Comparison of ENCODE assay signal across 13 cellular contexts in the genomic region with DNA sequence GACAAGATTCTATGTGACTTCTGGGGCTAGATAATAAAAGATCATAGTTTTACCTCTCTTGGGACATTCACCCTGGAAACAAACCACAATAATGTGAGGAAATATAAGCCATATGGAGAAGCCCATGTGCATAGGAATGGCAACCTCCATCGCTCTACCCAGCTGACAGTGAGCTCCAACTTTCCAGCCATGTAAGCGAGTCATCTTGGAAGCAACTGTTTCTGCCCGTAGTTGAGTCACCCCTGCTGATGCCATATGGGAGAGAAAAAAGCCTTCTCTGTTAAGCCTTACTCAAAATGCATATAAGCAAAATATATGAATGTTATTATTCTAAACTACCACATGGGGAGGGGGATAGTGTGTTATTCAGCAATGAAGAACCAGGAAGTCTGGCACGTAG. TPM values are rescaled to one million over a fixed set of nuclear protein-coding genes. Genes with fewer than 3 reads are reported as not detected.
DNase-seq lines count a peak whose midpoint lies in the region; ATAC-seq, FAIRE-seq and TF ChIP-seq lines count a peak whose summit lies in the region.
"Had no signal": no experiment of that assay in that cellular context is flagged by ENCODE, and none has a peak within 500 bp of the region (broad histone marks: within the 10 kb centered on the region; RNA-seq: fewer than 3 reads in every experiment).

No MANE protein-coding gene starts in this region.

- no peak for ATAC-seq in effector memory CD8-positive, alpha-beta T cell (replicated peaks)
- no peak for ATAC-seq in HG02884 (IDR thresholded peaks at IDR 0.05; ENCODE audit: unreplicated experiment)
- no peak for ATAC-seq in HG03159 (IDR thresholded peaks at IDR 0.05; ENCODE audit: unreplicated experiment)

- H3K4me1 Mint-ChIP-seq in effector memory CD8-positive, alpha-beta T cell (ENCODE audit: low read depth in 2 of 2), result peaks cover 0 to 4% of the 10 kb centered on the region in 2 donors

- H3K9ac ChIP-seq in adipocyte (ENCODE audit: low read length), result no peak overlapping the region
- H3K9ac ChIP-seq in kidney (ENCODE audit: low read length in 2 of 2), result no peak overlapping the region

- no peak overlapping the region for H3K27ac Mint-ChIP-seq in effector memory CD8-positive, alpha-beta T cell
- H3K27ac Mint-ChIP-seq: activated T-helper 2 cell treated with anti-CD3 and anti-CD28 coated beads, Interferon-gamma antibody, Interleukin-2, Interleukin-4, amounts not matched to agents 10 μg/mL and 5 μg/mL and 100 μg/mL, durations not matched to agents 14 hours and 24 hours and 36 hours; IgD-negative memory B cell had no signal

- DNase-seq in COLO829 (ENCODE audit: low spot score) (peak; percentile 38), HK-2 (ENCODE audit: unreplicated experiment) (peak; percentile 16), adipocyte (ENCODE audit: low read depth) (peak; percentile 76), glomerular visceral epithelial cell (ENCODE audit: extremely low spot score) (peak; percentile 80), kidney (no peak)
- no peak for DNase-seq in effector memory CD8-positive, alpha-beta T cell
- DNase-seq: cortex of kidney, NCI-H2107, upper lobe of left lung had no signal

- no peak overlapping the region for H3K4me3 Mint-ChIP-seq in effector memory CD8-positive, alpha-beta T cell
- H3K4me3 Mint-ChIP-seq: IgD-negative memory B cell had no signal

- H3K36me3 ChIP-seq in adipocyte (ENCODE audit: control insufficient read depth, insufficient read depth, low read length, severe bottlenecking) (no peaks in the 10 kb centered on the region), kidney (ENCODE audit: control insufficient read depth in 1 of 2, insufficient read depth in 2 of 2, low read length in 2 of 2) (no peaks in the 10 kb centered on the region)
- H3K36me3 ChIP-seq: upper lobe of left lung had no signal

- H3K4me1 ChIP-seq in adipocyte (ENCODE audit: control insufficient read depth, insufficient read depth, low read length) (peaks cover 3% of the 10 kb centered on the region), kidney (ENCODE audit: control insufficient read depth in 1 of 2, insufficient read depth in 1 of 2, low read depth in 1 of 2, low read length in 2 of 2) (no peaks in the 10 kb centered on the region)

- H3K9me3 Mint-ChIP-seq in effector memory CD8-positive, alpha-beta T cell, result no peaks in the 10 kb centered on the region
- H3K9me3 Mint-ChIP-seq: activated T-helper 2 cell treated with anti-CD3 and anti-CD28 coated beads, Interferon-gamma antibody, Interleukin-2, Interleukin-4, amounts not matched to agents 10 μg/mL and 5 μg/mL and 100 μg/mL, durations not matched to agents 14 hours and 24 hours and 36 hours; IgD-negative memory B cell had no signal

- TF ChIP-seq CTCF in kidney (IDR thresholded peaks at IDR 0.05; ENCODE audit: borderline replicate concordance, extremely low read depth, insufficient read depth), result no peak

- intact Hi-C loops in kidney (cut with DNase I), result no loop called here

- no peak overlapping the region for H3K27ac ChIP-seq in kidney (ENCODE audit: low read depth in 2 of 2, low read length in 2 of 2)
- H3K27ac ChIP-seq: upper lobe of left lung had no signal

- peaks cover 23 to 32% of the 10 kb centered on the region in 2 donors for H3K27me3 Mint-ChIP-seq in effector memory CD8-positive, alpha-beta T cell

- H3K9me3 ChIP-seq in adipocyte (ENCODE audit: control insufficient read depth, low read length) (no peaks in the 10 kb centered on the region), kidney (ENCODE audit: control insufficient read depth in 1 of 2, low read length in 2 of 2) (no peaks in the 10 kb centered on the region)
- H3K9me3 ChIP-seq: upper lobe of left lung had no signal

- H3K4me3 ChIP-seq in adipocyte (ENCODE audit: low read length) (no peak overlapping the region), kidney (ENCODE audit: low read length in 2 of 2) (no peak overlapping the region)
- H3K4me3 ChIP-seq: upper lobe of left lung had no signal

- no peak for FAIRE-seq in kidney (lab: Jason Lieb, UNC)

- H3K36me3 Mint-ChIP-seq in effector memory CD8-positive, alpha-beta T cell (ENCODE audit: insufficient read depth), result peaks cover 2% of the 10 kb centered on the region

- H3K27me3 ChIP-seq in adipocyte (replicated peaks; ENCODE audit: control insufficient read depth, insufficient read depth, low read length), result peaks cover 18% of the 10 kb centered on the region
- H3K27me3 ChIP-seq: upper lobe of left lung had no signal

RNA-seq across cellular contexts. Expression of gene RELL1, which starts 31.4 kb away (rescaled TPM):
- total RNA-seq in kidney, result 38.4 TPM
- 1.4 TPM for polyA plus RNA-seq in kidney (ENCODE audit: insufficient read depth, low read depth, low replicate concordance)

Comparison
In these comparisons a context has a peak if more than half of its experiments do, and no peak if none do; other contexts are left out.
1. DNase-seq: peak in COLO829 (single experiment), HK-2 (single experiment), adipocyte (single experiment) and glomerular visceral epithelial cell (single experiment); none in effector memory CD8-positive, alpha-beta T cell (0 of 3) and kidney (single experiment).